ENCODE assay signal across 18 cellular contexts in genomic region chr9:123617286-123617685, GRCh38.
DNase-seq lines count a peak whose midpoint lies in the region; ATAC-seq, FAIRE-seq and TF ChIP-seq lines count a peak whose summit lies in the region.
"Had no signal": no experiment of that assay in that cellular context is flagged by ENCODE, and none has a peak within 500 bp of the region (broad histone marks: within the 10 kb centered on the region; RNA-seq: fewer than 3 reads in every experiment).

No MANE protein-coding gene starts in this region.

- H3K4me3 Mint-ChIP-seq in WTC11, result no peak overlapping the region
- no peak overlapping the region for H3K4me3 Mint-ChIP-seq in nephron progenitor cell
- no peak overlapping the region for H3K4me3 Mint-ChIP-seq in osteocyte (ENCODE audit: unreplicated experiment)
- H3K4me3 Mint-ChIP-seq: CD4-positive, alpha-beta memory T cell; H9 had no signal

- H2BK15ac ChIP-seq in H1 (ENCODE audit: low read length), result 0 out of 2 replicates have a peak overlapping the region, but pooled peaks have one; percentile 11

- no peak overlapping the region for H3K56ac ChIP-seq in H1 (replicated peaks; ENCODE audit: insufficient read length, low read depth, low read length)

- H3K36me3 ChIP-seq in H1 (ENCODE audit: control insufficient read depth in 2 of 4, insufficient read depth in 4 of 4, low read length in 3 of 4) (no peaks in the 10 kb centered on the region), MG63 (no peaks in the 10 kb centered on the region)

- H3K14ac ChIP-seq in H1 (ENCODE audit: insufficient read length), result no peak overlapping the region

- H3K36me3 Mint-ChIP-seq in WTC11 (no peaks in the 10 kb centered on the region), nephron progenitor cell (ENCODE audit: low read depth) (no peaks in the 10 kb centered on the region), osteocyte (ENCODE audit: unreplicated experiment) (no peaks in the 10 kb centered on the region)

- H3K4me1 Mint-ChIP-seq in WTC11 (peaks cover 38% of the 10 kb centered on the region), nephron progenitor cell (peaks cover 30% of the 10 kb centered on the region), osteocyte (ENCODE audit: unreplicated experiment) (no peaks in the 10 kb centered on the region)
- H3K4me1 Mint-ChIP-seq: CD4-positive, alpha-beta memory T cell had no signal

- no peak overlapping the region for H3K4me2 ChIP-seq in H1 (ENCODE audit: insufficient read depth in 1 of 2, low read depth in 2 of 2, low read length in 2 of 2)

- no peak overlapping the region for H4K91ac ChIP-seq in H1 (replicated peaks; ENCODE audit: insufficient read length, low read length)

- H3K79me2 ChIP-seq in H1 (ENCODE audit: control insufficient read depth in 1 of 2, insufficient read depth in 2 of 2, low read length in 2 of 2), result no peaks in the 10 kb centered on the region

- H3K9ac ChIP-seq in H1 (replicated peaks in 1 of 4; ENCODE audit: extremely low read depth in 1 of 4, low read depth in 3 of 4, low read length in 3 of 4), result no peak overlapping the region
- H3K9ac ChIP-seq: GM23248 had no signal

- no peak overlapping the region for H3K18ac ChIP-seq in H1 (ENCODE audit: extremely low read depth, low read length)

- no peaks in the 10 kb centered on the region for H3K23me2 ChIP-seq in H1 (ENCODE audit: low read depth, low read length)

- no peak for TF ChIP-seq CTCF in WTC11 (IDR thresholded peaks at IDR 0.05)
- no peak for TF ChIP-seq CTCF in H1 (IDR thresholded peaks at IDR 0.05; ENCODE audit: control extremely low read depth in 1 of 3, insufficient read depth in 1 of 3, low read depth in 1 of 3, low read length in 3 of 3)
- no peak for TF ChIP-seq CTCF in nephron progenitor cell (IDR thresholded peaks at IDR 0.05)
- TF ChIP-seq CTCF in osteocyte (IDR thresholded peaks at IDR 0.05), result no peak

- H3K23ac ChIP-seq in H1 (ENCODE audit: insufficient read length), result no peak overlapping the region

- DNase-seq in WTC11 (ENCODE audit: low spot score), result no peak
- DNase-seq in H1 (ENCODE audit: low read depth in 1 of 2, low spot score in 2 of 2), result no peak
- no peak for DNase-seq in nephron progenitor cell
- DNase-seq in osteocyte (ENCODE audit: extremely low spot score, unreplicated experiment), result peak; percentile 66
- no peak for DNase-seq in NCI-H2081 (lab: John Stamatoyannopoulos, UW)
- DNase-seq in MG63, result no peak
- no peak for DNase-seq in DMS 273 (lab: John Stamatoyannopoulos, UW; ENCODE audit: unreplicated experiment)
- DNase-seq: C1 segment of cervical spinal cord; Calu3; CD4-positive, alpha-beta memory T cell; COR-L47; DMS153; DND-41; GM23248 had no signal

- H4K5ac ChIP-seq in H1 (ENCODE audit: insufficient read length, low read depth, low read length), result no peak overlapping the region

- no peaks in the 10 kb centered on the region for H3K9me3 Mint-ChIP-seq in WTC11
- no peaks in the 10 kb centered on the region for H3K9me3 Mint-ChIP-seq in nephron progenitor cell
- no peaks in the 10 kb centered on the region for H3K9me3 Mint-ChIP-seq in osteocyte (ENCODE audit: unreplicated experiment)
- H3K9me3 Mint-ChIP-seq: CD4-positive, alpha-beta memory T cell; H9 had no signal

- no peaks in the 10 kb centered on the region for H3K9me3 ChIP-seq in H1 (ENCODE audit: insufficient read depth in 2 of 2, low read depth in 1 of 2, low read length in 1 of 2)
- no peaks in the 10 kb centered on the region for H3K9me3 ChIP-seq in MG63

- H4K8ac ChIP-seq in H1 (ENCODE audit: extremely low read depth, insufficient read depth, low read length), result no peak overlapping the region

- H2BK20ac ChIP-seq in H1 (ENCODE audit: low read length), result no peak overlapping the region

- no peak for TF ChIP-seq POLR2A in H1 (IDR thresholded peaks at IDR 0.05; ENCODE audit: control extremely low read depth in 1 of 2, low read depth in 2 of 2, low read length in 2 of 2)

- POLR2A ChIA-PET in WTC11 (lab: Charles Lee), result no interaction called here
- POLR2A ChIA-PET in H1 (lab: Charles Lee; ENCODE audit: partially characterized antibody), result no interaction called here

- TF ChIP-seq EP300 in H1 (IDR thresholded peaks at IDR 0.05; ENCODE audit: borderline replicate concordance in 1 of 2, low read depth in 2 of 2, low read length in 2 of 2), result no peak

- CTCF ChIA-PET in WTC11 (lab: Charles Lee), result no interaction called here
- CTCF ChIA-PET in H1 (lab: Charles Lee; ENCODE audit: partially characterized antibody), result interaction anchor here (0.7 to 1.7 kb wide), 4 partner anchors 143 to 423 kb away, joined by 3 to 5 read pairs (median 4); no protein-coding TSS in a partner anchor

- H3K4ac ChIP-seq in H1 (replicated peaks; ENCODE audit: insufficient read length, low read depth, low read length), result no peak overlapping the region

- H3K27me3 ChIP-seq in H1 (replicated peaks in 1 of 4; ENCODE audit: control insufficient read depth in 3 of 4, extremely low read depth in 1 of 4, insufficient read depth in 3 of 4, low read length in 3 of 4) (peaks cover 0 to 3% (median 0%) of the 10 kb centered on the region in 4 experiments; a peak in 3 of 7 replicates), MG63 (no peaks in the 10 kb centered on the region)

- H2BK12ac ChIP-seq in H1 (ENCODE audit: low read depth, low read length), result peak overlapping the region; percentile 52; the same call in 1 of the 2 replicates

- H3K27ac Mint-ChIP-seq in WTC11, result peak overlapping the region; percentile 14
- peak overlapping the region; percentile 3 for H3K27ac Mint-ChIP-seq in nephron progenitor cell
- no peak overlapping the region for H3K27ac Mint-ChIP-seq in osteocyte (ENCODE audit: unreplicated experiment)
- H3K27ac Mint-ChIP-seq: H9 had no signal

- H3K27ac ChIP-seq in H1 (ENCODE audit: low read depth, low read length), result no peak overlapping the region
- H3K27ac ChIP-seq: GM23248 had no signal

- ATAC-seq in WTC11, result no peak
- ATAC-seq: HCT116 had no signal

- H3K4me1 ChIP-seq in H1 (replicated peaks in 1 of 4; ENCODE audit: control insufficient read depth in 3 of 4, insufficient read depth in 4 of 4, low read length in 3 of 4), result peaks cover 0 to 5% (median 1%) of the 10 kb centered on the region in 4 experiments; a peak in 2 of 7 replicates

- no peak for TF ChIP-seq RAD21 in H1 (IDR thresholded peaks at IDR 0.05 in 1 of 2, conservative IDR thresholded peaks at IDR 0.05 in 1 of 2; ENCODE audit: low read depth in 2 of 2, low read length in 2 of 2)

- no peak overlapping the region for H2BK5ac ChIP-seq in H1 (ENCODE audit: low read depth, low read length)

- 0 out of 2 replicates have a peak overlapping the region, but pooled peaks have one; percentile 80 for H2AK5ac ChIP-seq in H1 (ENCODE audit: low read depth, low read length)

- WGBS in H1 (ENCODE audit: extremely low coverage in 1 of 2, insufficient coverage in 1 of 2, insufficient read length in 1 of 2, insufficient replicate concordance in 2 of 2, low coverage in 1 of 2, low lambda C conversion rate in 2 of 2, missing lambda C conversion rate in 1 of 2), 2 experiments, result 86% methylated on average over 9 of the region's 9 CpGs; no CpG with 5 or more reads in 1 of the 2 experiments

- no peaks in the 10 kb centered on the region for H3K79me1 ChIP-seq in H1 (ENCODE audit: low read depth, low read length)

- FAIRE-seq in H1 (lab: Jason Lieb, UNC), result no peak
- FAIRE-seq: G401.6, GM12892 had no signal

- H2AFZ ChIP-seq in H1 (ENCODE audit: low read length), result no peak overlapping the region
- H2AFZ ChIP-seq: GM23248 had no signal

- H3K4me3 ChIP-seq in H1 (ENCODE audit: extremely low read depth in 1 of 4, insufficient read depth in 2 of 4, low read depth in 3 of 4, low read length in 4 of 4), result no peak overlapping the region
- no peak overlapping the region for H3K4me3 ChIP-seq in MG63
- H3K4me3 ChIP-seq: GM23248 had no signal

- peaks cover 0 to 10% of the 10 kb centered on the region in 2 experiments for H4K20me1 ChIP-seq in H1 (replicated peaks in 1 of 2; ENCODE audit: control insufficient read depth in 1 of 2, insufficient read depth in 2 of 2, low read length in 2 of 2)

- H3K27me3 Mint-ChIP-seq in WTC11 (ENCODE audit: low read depth), result peaks cover 31% of the 10 kb centered on the region
- peaks cover 9% of the 10 kb centered on the region for H3K27me3 Mint-ChIP-seq in nephron progenitor cell (ENCODE audit: low read depth, poor library complexity)
- no peaks in the 10 kb centered on the region for H3K27me3 Mint-ChIP-seq in osteocyte (ENCODE audit: unreplicated experiment)
- H3K27me3 Mint-ChIP-seq: CD4-positive, alpha-beta memory T cell had no signal

- no peak overlapping the region for H2BK120ac ChIP-seq in H1 (replicated peaks; ENCODE audit: low read depth, low read length)

TF ChIP-seq in WTC11, 78 proteins besides CTCF, POLR2A, EP300 and RAD21:
- TF ChIP-seq MYBL2 (CRISPR knock-in tag; IDR thresholded peaks at IDR 0.05), result no peak

TF ChIP-seq in H1, 55 proteins besides CTCF, POLR2A, EP300 and RAD21 (continues in another document):
- TF ChIP-seq RBBP5 (IDR thresholded peaks at IDR 0.05; ENCODE audit: borderline replicate concordance, low read depth, low read length), result no peak
- TF ChIP-seq, protein P1, sequence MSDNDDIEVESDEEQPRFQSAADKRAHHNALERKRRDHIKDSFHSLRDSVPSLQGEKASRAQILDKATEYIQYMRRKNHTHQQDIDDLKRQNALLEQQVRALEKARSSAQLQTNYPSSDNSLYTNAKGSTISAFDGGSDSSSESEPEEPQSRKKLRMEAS (IDR thresholded peaks at IDR 0.05), result no peak
